Comparison of ENCODE assay signal across 1 cellular context in the genomic region with DNA sequence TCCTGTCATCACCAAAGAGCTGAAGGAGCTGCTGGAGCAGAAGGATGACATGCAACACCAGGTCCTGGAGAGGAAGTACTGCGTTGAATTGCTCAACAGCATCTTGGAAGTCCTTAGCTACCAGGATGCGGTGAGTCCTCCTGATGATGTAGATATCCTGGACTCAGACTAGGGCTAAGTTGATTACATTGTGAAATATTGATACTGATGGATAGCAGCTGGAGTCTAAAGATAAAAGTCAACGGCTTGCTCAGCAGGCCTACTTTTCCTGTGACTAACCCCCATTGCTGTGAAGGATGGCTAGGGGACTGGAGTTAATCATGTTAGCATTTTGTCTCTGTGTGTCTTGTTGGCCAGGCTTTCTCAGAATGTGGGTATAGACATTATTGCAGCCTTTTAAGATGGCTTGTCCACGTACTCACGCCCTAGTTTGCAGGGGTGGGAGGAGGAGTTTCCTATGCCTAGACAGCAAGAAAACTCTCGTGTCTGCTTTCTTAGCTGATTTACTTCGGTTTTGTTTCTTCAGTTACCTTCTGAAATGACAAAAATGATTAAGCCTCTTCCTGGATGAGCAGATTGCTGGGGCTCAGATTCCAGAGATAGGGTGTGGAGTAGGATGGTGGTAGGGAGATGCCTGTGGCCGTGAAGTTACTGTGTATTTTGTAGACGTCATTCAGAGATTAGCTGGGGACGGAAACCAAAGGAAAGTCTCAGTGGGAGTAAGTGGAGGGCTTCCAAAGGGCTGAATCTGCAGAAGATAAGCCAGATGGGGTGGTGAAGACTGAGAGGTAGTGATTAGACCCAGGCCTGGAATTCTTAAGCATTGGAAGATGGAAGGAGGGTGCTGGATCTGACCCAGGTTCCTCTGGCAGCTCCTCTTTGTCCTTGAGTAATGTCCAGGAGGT.
TF ChIP-seq lines count a peak whose summit lies in the region.

No MANE protein-coding gene starts in this region.

TF ChIP-seq in SK-N-SH, 30 proteins besides CTCF, POLR2A, EP300 and RAD21 (continued from another document):
- TF ChIP-seq, protein P1, sequence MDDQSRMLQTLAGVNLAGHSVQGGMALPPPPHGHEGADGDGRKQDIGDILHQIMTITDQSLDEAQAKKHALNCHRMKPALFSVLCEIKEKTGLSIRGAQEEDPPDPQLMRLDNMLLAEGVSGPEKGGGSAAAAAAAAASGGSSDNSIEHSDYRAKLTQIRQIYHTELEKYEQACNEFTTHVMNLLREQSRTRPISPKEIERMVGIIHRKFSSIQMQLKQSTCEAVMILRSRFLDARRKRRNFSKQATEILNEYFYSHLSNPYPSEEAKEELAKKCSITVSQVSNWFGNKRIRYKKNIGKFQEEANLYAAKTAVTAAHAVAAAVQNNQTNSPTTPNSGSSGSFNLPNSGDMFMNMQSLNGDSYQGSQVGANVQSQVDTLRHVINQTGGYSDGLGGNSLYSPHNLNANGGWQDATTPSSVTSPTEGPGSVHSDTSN (IDR thresholded peaks at IDR 0.05): peak; percentile 97
- peak; percentile 67 for TF ChIP-seq GATA2 (CRISPR knock-in tag; IDR thresholded peaks at IDR 0.05)
- TF ChIP-seq USF2 (IDR thresholded peaks at IDR 0.05; ENCODE audit: borderline replicate concordance, low read depth, low read length): no peak
- no peak for TF ChIP-seq FOXJ3 (CRISPR knock-in tag; IDR thresholded peaks at IDR 0.05)
- TF ChIP-seq RXRA (IDR thresholded peaks at IDR 0.05; ENCODE audit: borderline replicate concordance, low read depth): peak; percentile 82
- 0 out of 2 replicates have a peak, but pooled peaks have one; percentile 15 for TF ChIP-seq MXI1 (IDR thresholded peaks at IDR 0.05; ENCODE audit: low read depth, low read length)
- peak; percentile 84; the same call in 1 of the 2 replicates for TF ChIP-seq POLR2AphosphoS5 (IDR thresholded peaks at IDR 0.05; ENCODE audit: low read depth, low read length)
- TF ChIP-seq CHD2 (IDR thresholded peaks at IDR 0.05; ENCODE audit: low read length, partially characterized antibody): no peak
- TF ChIP-seq TCF12 (IDR thresholded peaks at IDR 0.05): peak; percentile 99
- peak; percentile 89 for TF ChIP-seq FOSL2 (IDR thresholded peaks at IDR 0.05; ENCODE audit: borderline replicate concordance, low read depth)
- TF ChIP-seq TAF1 (IDR thresholded peaks at IDR 0.05; ENCODE audit: borderline replicate concordance, low read depth, low read length): peak; percentile 44; the same call in 1 of the 2 replicates
- TF ChIP-seq NRF1 (IDR thresholded peaks at IDR 0.05; ENCODE audit: low read depth, low read length): no peak
- peak; percentile 95 for TF ChIP-seq FOXM1 (IDR thresholded peaks at IDR 0.05; ENCODE audit: low read depth)
- peak; percentile 83 for TF ChIP-seq ZBTB33 (IDR thresholded peaks at IDR 0.05; ENCODE audit: borderline replicate concordance, low read depth)
- TF ChIP-seq ELF1 (IDR thresholded peaks at IDR 0.05): peak; percentile 36; the same call in 1 of the 2 replicates
